ENCODE assay signal across 1 cellular context in the genomic region with DNA sequence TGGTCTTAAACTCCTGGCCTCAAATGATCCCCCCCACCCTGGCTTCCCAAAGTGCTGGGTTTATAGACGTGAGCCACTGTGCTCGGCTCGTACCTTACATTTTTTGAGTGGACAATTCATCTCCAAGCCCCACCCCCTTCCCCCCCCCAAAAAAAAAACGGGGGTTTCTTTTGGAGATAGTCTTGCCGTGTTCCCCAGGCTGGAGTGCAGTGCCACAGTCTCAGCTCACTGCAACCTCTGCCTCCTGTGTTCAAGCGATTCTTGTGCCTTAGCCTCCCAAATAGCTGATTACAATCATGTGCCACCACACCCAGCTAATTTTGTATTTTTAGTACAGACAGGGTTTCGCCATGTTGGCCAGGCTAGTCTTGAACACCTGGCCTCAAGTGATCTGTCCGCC.
TF ChIP-seq lines count a peak whose summit lies in the region.

No MANE protein-coding gene starts in this region.

TF ChIP-seq in GM23338, 12 proteins besides CTCF, POLR2A, EP300 and RAD21 (continued from another document):
- TF ChIP-seq, protein P1, sequence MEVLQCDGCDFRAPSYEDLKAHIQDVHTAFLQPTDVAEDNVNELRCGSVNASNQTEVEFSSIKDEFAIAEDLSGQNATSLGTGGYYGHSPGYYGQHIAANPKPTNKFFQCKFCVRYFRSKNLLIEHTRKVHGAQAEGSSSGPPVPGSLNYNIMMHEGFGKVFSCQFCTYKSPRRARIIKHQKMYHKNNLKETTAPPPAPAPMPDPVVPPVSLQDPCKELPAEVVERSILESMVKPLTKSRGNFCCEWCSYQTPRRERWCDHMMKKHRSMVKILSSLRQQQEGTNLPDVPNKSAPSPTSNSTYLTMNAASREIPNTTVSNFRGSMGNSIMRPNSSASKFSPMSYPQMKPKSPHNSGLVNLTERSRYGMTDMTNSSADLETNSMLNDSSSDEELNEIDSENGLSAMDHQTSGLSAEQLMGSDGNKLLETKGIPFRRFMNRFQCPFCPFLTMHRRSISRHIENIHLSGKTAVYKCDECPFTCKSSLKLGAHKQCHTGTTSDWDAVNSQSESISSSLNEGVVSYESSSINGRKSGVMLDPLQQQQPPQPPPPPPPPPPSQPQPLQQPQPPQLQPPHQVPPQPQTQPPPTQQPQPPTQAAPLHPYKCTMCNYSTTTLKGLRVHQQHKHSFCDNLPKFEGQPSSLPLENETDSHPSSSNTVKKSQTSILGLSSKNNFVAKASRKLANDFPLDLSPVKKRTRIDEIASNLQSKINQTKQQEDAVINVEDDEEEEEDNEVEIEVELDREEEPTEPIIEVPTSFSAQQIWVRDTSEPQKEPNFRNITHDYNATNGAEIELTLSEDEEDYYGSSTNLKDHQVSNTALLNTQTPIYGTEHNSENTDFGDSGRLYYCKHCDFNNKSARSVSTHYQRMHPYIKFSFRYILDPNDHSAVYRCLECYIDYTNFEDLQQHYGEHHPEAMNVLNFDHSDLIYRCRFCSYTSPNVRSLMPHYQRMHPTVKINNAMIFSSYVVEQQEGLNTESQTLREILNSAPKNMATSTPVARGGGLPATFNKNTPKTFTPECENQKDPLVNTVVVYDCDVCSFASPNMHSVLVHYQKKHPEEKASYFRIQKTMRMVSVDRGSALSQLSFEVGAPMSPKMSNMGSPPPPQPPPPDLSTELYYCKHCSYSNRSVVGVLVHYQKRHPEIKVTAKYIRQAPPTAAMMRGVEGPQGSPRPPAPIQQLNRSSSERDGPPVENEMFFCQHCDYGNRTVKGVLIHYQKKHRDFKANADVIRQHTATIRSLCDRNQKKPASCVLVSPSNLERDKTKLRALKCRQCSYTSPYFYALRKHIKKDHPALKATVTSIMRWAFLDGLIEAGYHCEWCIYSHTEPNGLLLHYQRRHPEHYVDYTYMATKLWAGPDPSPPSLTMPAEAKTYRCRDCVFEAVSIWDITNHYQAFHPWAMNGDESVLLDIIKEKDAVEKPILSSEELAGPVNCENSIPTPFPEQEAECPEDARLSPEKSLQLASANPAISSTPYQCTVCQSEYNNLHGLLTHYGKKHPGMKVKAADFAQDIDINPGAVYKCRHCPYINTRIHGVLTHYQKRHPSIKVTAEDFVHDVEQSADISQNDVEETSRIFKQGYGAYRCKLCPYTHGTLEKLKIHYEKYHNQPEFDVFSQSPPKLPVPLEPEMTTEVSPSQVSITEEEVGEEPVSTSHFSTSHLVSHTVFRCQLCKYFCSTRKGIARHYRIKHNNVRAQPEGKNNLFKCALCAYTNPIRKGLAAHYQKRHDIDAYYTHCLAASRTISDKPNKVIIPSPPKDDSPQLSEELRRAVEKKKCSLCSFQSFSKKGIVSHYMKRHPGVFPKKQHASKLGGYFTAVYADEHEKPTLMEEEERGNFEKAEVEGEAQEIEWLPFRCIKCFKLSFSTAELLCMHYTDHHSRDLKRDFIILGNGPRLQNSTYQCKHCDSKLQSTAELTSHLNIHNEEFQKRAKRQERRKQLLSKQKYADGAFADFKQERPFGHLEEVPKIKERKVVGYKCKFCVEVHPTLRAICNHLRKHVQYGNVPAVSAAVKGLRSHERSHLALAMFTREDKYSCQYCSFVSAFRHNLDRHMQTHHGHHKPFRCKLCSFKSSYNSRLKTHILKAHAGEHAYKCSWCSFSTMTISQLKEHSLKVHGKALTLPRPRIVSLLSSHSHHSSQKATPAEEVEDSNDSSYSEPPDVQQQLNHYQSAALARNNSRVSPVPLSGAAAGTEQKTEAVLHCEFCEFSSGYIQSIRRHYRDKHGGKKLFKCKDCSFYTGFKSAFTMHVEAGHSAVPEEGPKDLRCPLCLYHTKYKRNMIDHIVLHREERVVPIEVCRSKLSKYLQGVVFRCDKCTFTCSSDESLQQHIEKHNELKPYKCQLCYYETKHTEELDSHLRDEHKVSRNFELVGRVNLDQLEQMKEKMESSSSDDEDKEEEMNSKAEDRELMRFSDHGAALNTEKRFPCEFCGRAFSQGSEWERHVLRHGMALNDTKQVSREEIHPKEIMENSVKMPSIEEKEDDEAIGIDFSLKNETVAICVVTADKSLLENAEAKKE (CRISPR knock-in tag; IDR thresholded peaks at IDR 0.05): no peak
- TF ChIP-seq, protein P2, sequence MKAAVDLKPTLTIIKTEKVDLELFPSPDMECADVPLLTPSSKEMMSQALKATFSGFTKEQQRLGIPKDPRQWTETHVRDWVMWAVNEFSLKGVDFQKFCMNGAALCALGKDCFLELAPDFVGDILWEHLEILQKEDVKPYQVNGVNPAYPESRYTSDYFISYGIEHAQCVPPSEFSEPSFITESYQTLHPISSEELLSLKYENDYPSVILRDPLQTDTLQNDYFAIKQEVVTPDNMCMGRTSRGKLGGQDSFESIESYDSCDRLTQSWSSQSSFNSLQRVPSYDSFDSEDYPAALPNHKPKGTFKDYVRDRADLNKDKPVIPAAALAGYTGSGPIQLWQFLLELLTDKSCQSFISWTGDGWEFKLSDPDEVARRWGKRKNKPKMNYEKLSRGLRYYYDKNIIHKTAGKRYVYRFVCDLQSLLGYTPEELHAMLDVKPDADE (IDR thresholded peaks at IDR 0.05): no peak
- no peak for TF ChIP-seq CREB1 (CRISPR knock-in tag; IDR thresholded peaks at IDR 0.05; ENCODE audit: low read depth)
- TF ChIP-seq POLR2AphosphoS5 (IDR thresholded peaks at IDR 0.05; ENCODE audit: low read depth): no peak
- TF ChIP-seq EZH2 (IDR thresholded peaks at IDR 0.05; ENCODE audit: low read depth, unreplicated experiment): no peak
